13 cellular contexts compared by ENCODE assay signal in genomic region chr9:127446720-127447415, GRCh38. TPM values are rescaled to one million over a fixed set of nuclear protein-coding genes. Genes with fewer than 3 reads are reported as not detected.
DNase-seq lines count a peak whose midpoint lies in the region; ATAC-seq and TF ChIP-seq lines count a peak whose summit lies in the region.
"Had no signal": no experiment of that assay in that cellular context is flagged by ENCODE, and none has a peak within 500 bp of the region (broad histone marks: within the 10 kb centered on the region; RNA-seq: fewer than 3 reads in every experiment).

No MANE protein-coding gene starts in this region.

- H3K27me3 Mint-ChIP-seq in activated CD8-positive, alpha-beta T cell treated with anti-CD3 and anti-CD28 coated beads for 36 hours: no peaks in the 10 kb centered on the region
- no peaks in the 10 kb centered on the region for H3K27me3 Mint-ChIP-seq in natural killer cell (ENCODE audit: low read depth in 2 of 2)

- H3K36me3 Mint-ChIP-seq in activated CD8-positive, alpha-beta T cell treated with anti-CD3 and anti-CD28 coated beads for 36 hours (ENCODE audit: low read depth): peaks cover 85% of the 10 kb centered on the region
- H3K36me3 Mint-ChIP-seq in natural killer cell: no peaks in the 10 kb centered on the region

- peak overlapping the region; percentile 94 for H3K27ac Mint-ChIP-seq in activated CD8-positive, alpha-beta T cell treated with anti-CD3 and anti-CD28 coated beads for 36 hours
- H3K27ac Mint-ChIP-seq in natural killer cell: peak overlapping the region; percentile 85 to 93

- H3K4me3 ChIP-seq in HEK293 (ENCODE audit: low read depth, low read length): no peak overlapping the region
- H3K4me3 ChIP-seq: gastroesophageal sphincter, left ventricle myocardium inferior, right atrium auricular region had no signal

- TF ChIP-seq CTCF in HEK293 (tag by site-specific recombination; IDR thresholded peaks at IDR 0.05) (no peak), natural killer cell (IDR thresholded peaks at IDR 0.05) (no peak)
- no peak for TF ChIP-seq CTCF in activated CD8-positive, alpha-beta T cell treated with anti-CD3 and anti-CD28 coated beads for 36 hours (IDR thresholded peaks at IDR 0.05)

- no peak overlapping the region for H3K27ac ChIP-seq in HEK293 (ENCODE audit: extremely low read depth, low read depth, low read length)
- H3K27ac ChIP-seq: left ventricle myocardium inferior, right atrium auricular region had no signal

- CTCF ChIA-PET in HEK293 (lab: Yijun Ruan, JAX): interaction anchor here (0.6 to 0.7 kb wide), 2 partner anchors 87 to 226 kb away, joined by 3 to 6 read pairs; no protein-coding TSS in a partner anchor
- CTCF ChIA-PET in activated CD8-positive, alpha-beta T cell treated with anti-CD3 and anti-CD28 coated beads for 36 hours (lab: Charles Lee): no interaction called here

- H3K4me1 Mint-ChIP-seq in activated CD8-positive, alpha-beta T cell treated with anti-CD3 and anti-CD28 coated beads for 36 hours (ENCODE audit: low read depth): peaks cover 36% of the 10 kb centered on the region
- H3K4me1 Mint-ChIP-seq in natural killer cell: peaks cover 41 to 44% of the 10 kb centered on the region in 2 donors

- intact Hi-C loops in activated CD8-positive, alpha-beta T cell treated with anti-CD3 and anti-CD28 coated beads for 36 hours (cut with micrococcal nuclease): no loop called here
- intact Hi-C loops in natural killer cell (cut with micrococcal nuclease): no loop called here

- H3K9me3 Mint-ChIP-seq in activated CD8-positive, alpha-beta T cell treated with anti-CD3 and anti-CD28 coated beads for 36 hours: peaks cover 14% of the 10 kb centered on the region
- H3K9me3 Mint-ChIP-seq in natural killer cell: no peaks in the 10 kb centered on the region

- no peaks in the 10 kb centered on the region for H3K4me1 ChIP-seq in HEK293 (ENCODE audit: control insufficient read depth, insufficient read depth, low read length)

- H3K4me3 Mint-ChIP-seq in activated CD8-positive, alpha-beta T cell treated with anti-CD3 and anti-CD28 coated beads for 36 hours: peak overlapping the region; percentile 7
- H3K4me3 Mint-ChIP-seq in natural killer cell: no peak overlapping the region

- no peak for ATAC-seq in activated CD8-positive, alpha-beta T cell treated with anti-CD3 and anti-CD28 coated beads for 36 hours
- ATAC-seq in natural killer cell: no peak
- no peak for ATAC-seq in HG03460 (IDR thresholded peaks at IDR 0.05; ENCODE audit: unreplicated experiment)
- no peak for ATAC-seq in GM18861 (IDR thresholded peaks at IDR 0.05; ENCODE audit: unreplicated experiment)
- ATAC-seq: gastroesophageal sphincter had no signal

- DNase-seq in DMS 273 (lab: John Stamatoyannopoulos, UW; ENCODE audit: unreplicated experiment) (peak; percentile 68), DMS 273 treated with DMSO at 0.1 percent for 48 hours (lab: John Stamatoyannopoulos, UW) (no peak), natural killer cell (no peak), COR-L47 (lab: John Stamatoyannopoulos, UW) (no peak)
- no peak for DNase-seq in activated CD8-positive, alpha-beta T cell treated with anti-CD3 and anti-CD28 coated beads for 36 hours
- DNase-seq: 8988T, cortex of kidney, left ventricle myocardium inferior had no signal

- no peaks in the 10 kb centered on the region for H3K9me3 ChIP-seq in HEK293 (ENCODE audit: control insufficient read depth, insufficient read depth, low read depth, low read length)
- H3K9me3 ChIP-seq: gastroesophageal sphincter, left ventricle myocardium inferior, right atrium auricular region had no signal

- POLR2A ChIA-PET in HEK293 (lab: Yijun Ruan, JAX): interaction anchor here (0.7 to 2.4 kb wide), 6 partner anchors 12 to 222 kb away, joined by 3 to 10 read pairs (median 5); partner anchors contain the start of gene ZNF79
- POLR2A ChIA-PET in activated CD8-positive, alpha-beta T cell treated with anti-CD3 and anti-CD28 coated beads for 36 hours (lab: Charles Lee): interaction anchor here (0.6 to 2.5 kb wide), 11 partner anchors 8 to 269 kb away, joined by 3 to 19 read pairs (median 5); partner anchors contain the start of genes PTRH1, TTC16 and ZNF79

- peaks cover 5 to 85% of the 10 kb centered on the region in 2 experiments; a peak in 2 of 3 replicates for H3K36me3 ChIP-seq in HEK293 (ENCODE audit: control insufficient read depth in 2 of 2, insufficient read depth in 1 of 2, low read length in 2 of 2)

TF ChIP-seq in HEK293, 187 proteins besides CTCF, POLR2A, EP300 and RAD21:
- TF ChIP-seq ZNF423 (tag by site-specific recombination; IDR thresholded peaks at IDR 0.05): no peak
- TF ChIP-seq ZNF600 (tag by site-specific recombination; IDR thresholded peaks at IDR 0.05): 0 out of 2 replicates have a peak, but pooled peaks have one; percentile 16
- peak; percentile 47 for TF ChIP-seq PRDM1 (tag by site-specific recombination; IDR thresholded peaks at IDR 0.05)
- no peak for TF ChIP-seq ZNF140 (tag by site-specific recombination; IDR thresholded peaks at IDR 0.05)
- 0 out of 2 replicates have a peak, but pooled peaks have one; percentile 10 for TF ChIP-seq ZNF184 (tag by site-specific recombination; IDR thresholded peaks at IDR 0.05)
- peak; percentile 73 for TF ChIP-seq ZNF10 (tag by site-specific recombination; IDR thresholded peaks at IDR 0.05)
- 0 out of 2 replicates have a peak, but pooled peaks have one; percentile 10 for TF ChIP-seq IKZF3 (tag by site-specific recombination; IDR thresholded peaks at IDR 0.05)
- no peak for TF ChIP-seq ZNF701 (tag by site-specific recombination; IDR thresholded peaks at IDR 0.05)
- peak; percentile 30; the same call in 1 of the 2 replicates for TF ChIP-seq ZBTB48 (tag by site-specific recombination; IDR thresholded peaks at IDR 0.05)
- 0 out of 2 replicates have a peak, but pooled peaks have one; percentile 22 for TF ChIP-seq ZNF76 (tag by site-specific recombination; IDR thresholded peaks at IDR 0.05; ENCODE audit: borderline replicate concordance, low read depth)

RNA-seq across cellular contexts. Expression of gene RPL12, which starts 4.3 kb away (rescaled TPM):
- 1,000 to 10,000 TPM; 2,353 to 2,364 TPM for total RNA-seq in activated CD8-positive, alpha-beta T cell treated with anti-CD3 and anti-CD28 coated beads for 36 hours
- total RNA-seq in natural killer cell: 100 to 1,000 TPM; 561 to 770 (median 724) TPM

RNA-seq across cellular contexts. Expression of gene LRSAM1, which starts 4.4 kb away (rescaled TPM):
- 10 to 100 TPM; 17.1 to 18.6 TPM for total RNA-seq in activated CD8-positive, alpha-beta T cell treated with anti-CD3 and anti-CD28 coated beads for 36 hours
- total RNA-seq in natural killer cell: 10 to 100 TPM; 17.4 to 24.6 (median 20.7) TPM

RNA-seq across cellular contexts. Expression of gene ZNF79, which starts 22.7 kb away (rescaled TPM):
- total RNA-seq in activated CD8-positive, alpha-beta T cell treated with anti-CD3 and anti-CD28 coated beads for 36 hours: 1 to 10 TPM; 7.6 TPM
- total RNA-seq in natural killer cell: 10 to 100 TPM; 13.8 to 16.1 (median 14.2) TPM

RNA-seq across cellular contexts. Expression of gene SLC2A8, which starts 49.9 kb away (rescaled TPM):
- total RNA-seq in activated CD8-positive, alpha-beta T cell treated with anti-CD3 and anti-CD28 coated beads for 36 hours: 1 to 10 TPM; 1.6 to 2.1 TPM
- total RNA-seq in natural killer cell: 10 to 100 TPM; 21.1 to 30.6 (median 30.0) TPM
